ENCODE assay signal across 1 cellular context in genomic region chr14:68594737-68595380, GRCh38.
TF ChIP-seq lines count a peak whose summit lies in the region.

No MANE protein-coding gene starts in this region.

TF ChIP-seq in H1, 55 proteins besides CTCF, POLR2A, EP300 and RAD21 (continued from another document):
- TF ChIP-seq USF2 (IDR thresholded peaks at IDR 0.05; ENCODE audit: low read length) (no peak), KDM4A (IDR thresholded peaks at IDR 0.05; ENCODE audit: low read depth, low read length, severe bottlenecking) (no peak), CHD1 (IDR thresholded peaks at IDR 0.05; ENCODE audit: low read depth, low read length) (no peak), RXRA (IDR thresholded peaks at IDR 0.05; ENCODE audit: insufficient read depth, low read depth, low read length) (no peak), SIN3A (conservative IDR thresholded peaks at IDR 0.05 in 1 of 2, IDR thresholded peaks at IDR 0.05 in 1 of 2; ENCODE audit: low read depth in 1 of 2, low read length in 2 of 2) (no peak), GTF2F1 (IDR thresholded peaks at IDR 0.05; ENCODE audit: borderline replicate concordance, low read depth, low read length) (no peak), EZH2 (IDR thresholded peaks at IDR 0.05; ENCODE audit: low read depth, low read length, severe bottlenecking) (no peak), TEAD4 (IDR thresholded peaks at IDR 0.05; ENCODE audit: low read depth, low read length) (no peak), SIX5 (IDR thresholded peaks at IDR 0.05; ENCODE audit: low read depth, low read length) (no peak), HDAC6 (IDR thresholded peaks at IDR 0.05; ENCODE audit: low read depth, low read length) (no peak), GABPA (IDR thresholded peaks at IDR 0.05; ENCODE audit: borderline replicate concordance, insufficient read depth, low read length) (no peak), ATF3 (IDR thresholded peaks at IDR 0.05; ENCODE audit: insufficient read depth, low read depth, low read length) (no peak), SP2 (IDR thresholded peaks at IDR 0.05; ENCODE audit: low read length) (no peak), CHD2 (IDR thresholded peaks at IDR 0.05; ENCODE audit: low read length) (no peak), SIRT6 (IDR thresholded peaks at IDR 0.05; ENCODE audit: low read length) (no peak), SP4 (IDR thresholded peaks at IDR 0.05; ENCODE audit: low read length) (no peak)
